Comparison of ENCODE assay signal across 14 cellular contexts in genomic region chr3:139764936-139765335, GRCh38.
A peak's percentile ranks its signal among the peaks of the same experiment; 100 is the strongest.
DNase-seq lines count a peak whose midpoint lies in the region; ATAC-seq and TF ChIP-seq lines count a peak whose summit lies in the region.
"Had no signal": no experiment of that assay in that cellular context is flagged by ENCODE, and none has a peak within 500 bp of the region (broad histone marks: within the 10 kb centered on the region; RNA-seq: fewer than 3 reads in every experiment).

No MANE protein-coding gene starts in this region.

- H3K27me3 Mint-ChIP-seq in HFFc6 (ENCODE audit: insufficient read depth) = peaks cover 4% of the 10 kb centered on the region
- H3K27me3 Mint-ChIP-seq: activated naive CD8-positive, alpha-beta T cell treated with anti-CD3 and anti-CD28 coated beads for 36 hours had no signal

- H3K4me1 Mint-ChIP-seq in HFFc6 (ENCODE audit: low read depth) = no peaks in the 10 kb centered on the region

- no peaks in the 10 kb centered on the region; the same call in none of the 2 replicates for H3K36me3 Mint-ChIP-seq in HFFc6 (ENCODE audit: low read depth)
- H3K36me3 Mint-ChIP-seq: activated naive CD8-positive, alpha-beta T cell treated with anti-CD3 and anti-CD28 coated beads for 36 hours had no signal

- no peak overlapping the region for H3K4me3 Mint-ChIP-seq in HFFc6
- H3K4me3 Mint-ChIP-seq: activated naive CD8-positive, alpha-beta T cell treated with anti-CD3 and anti-CD28 coated beads for 36 hours; dendritic cell treated with granulocyte-macrophage colony-stimulating factor and Interleukin-4, amounts not matched to agents 40 ng/mL and 50 ng/mL, for 4 days; nephron progenitor cell had no signal

- no peak overlapping the region for H3K27ac Mint-ChIP-seq in HFFc6
- H3K27ac Mint-ChIP-seq: activated naive CD8-positive, alpha-beta T cell treated with anti-CD3 and anti-CD28 coated beads for 36 hours; dendritic cell treated with granulocyte-macrophage colony-stimulating factor and Interleukin-4, amounts not matched to agents 40 ng/mL and 50 ng/mL, for 4 days; nephron progenitor cell had no signal

- no peak for ATAC-seq in GM19455 (IDR thresholded peaks at IDR 0.05; ENCODE audit: unreplicated experiment)

- H3K9me3 ChIP-seq in adipocyte (ENCODE audit: control insufficient read depth, low read length) = no peaks in the 10 kb centered on the region
- H3K9me3 ChIP-seq: SK-N-SH had no signal

- peaks cover 35% of the 10 kb centered on the region for H3K9me3 Mint-ChIP-seq in HFFc6
- H3K9me3 Mint-ChIP-seq: activated naive CD8-positive, alpha-beta T cell treated with anti-CD3 and anti-CD28 coated beads for 36 hours; dendritic cell treated with granulocyte-macrophage colony-stimulating factor and Interleukin-4, amounts not matched to agents 40 ng/mL and 50 ng/mL, for 4 days; nephron progenitor cell had no signal

- H3K27me3 ChIP-seq in adipocyte (replicated peaks; ENCODE audit: control insufficient read depth, insufficient read depth, low read length) = peaks cover 17% of the 10 kb centered on the region

- H3K4me3 ChIP-seq in adipocyte (ENCODE audit: low read length) (no peak overlapping the region), fibroblast of the aortic adventitia (ENCODE audit: low read depth, low read length) (no peak overlapping the region)

- no peak overlapping the region for H3K9ac ChIP-seq in adipocyte (ENCODE audit: low read length)
- H3K9ac ChIP-seq: SK-N-SH had no signal

- DNase-seq in HFFc6 = peak; percentile 7
- peak; percentile 76 for DNase-seq in adipocyte (ENCODE audit: low read depth)
- DNase-seq in fibroblast of the aortic adventitia (ENCODE audit: low read depth) = peak; percentile 83
- DNase-seq in stromal cell of bone marrow (ENCODE audit: low read depth) = peak; percentile 92
- no peak for DNase-seq in NCI-H2107 (lab: John Stamatoyannopoulos, UW)
- DNase-seq in NCI-H69 (lab: John Stamatoyannopoulos, UW) = no peak
- DNase-seq: activated naive CD8-positive, alpha-beta T cell treated with anti-CD3 and anti-CD28 coated beads for 36 hours; DMS 273 treated with DMSO at 0.1 percent for 48 hours; head of caudate nucleus; left ventricle myocardium superior; nephron progenitor cell; SK-N-SH had no signal

- peaks cover 26% of the 10 kb centered on the region for H3K4me1 ChIP-seq in adipocyte (ENCODE audit: control insufficient read depth, insufficient read depth, low read length)

- TF ChIP-seq CTCF in HFFc6 (IDR thresholded peaks at IDR 0.05) = no peak
- TF ChIP-seq CTCF in fibroblast of the aortic adventitia (IDR thresholded peaks at IDR 0.05; ENCODE audit: insufficient read depth, low read length) = no peak

- no peaks in the 10 kb centered on the region for H3K36me3 ChIP-seq in adipocyte (ENCODE audit: control insufficient read depth, insufficient read depth, low read length, severe bottlenecking)

Comparison
In these comparisons a context has a peak if more than half of its experiments do, and no peak if none do; other contexts are left out.
1. DNase-seq: peak in HFFc6 (single experiment), adipocyte (single experiment), fibroblast of the aortic adventitia (single experiment) and stromal cell of bone marrow (single experiment); none in NCI-H2107 (single experiment) and NCI-H69 (single experiment).